1 cellular context compared by ENCODE assay signal in the genomic region with DNA sequence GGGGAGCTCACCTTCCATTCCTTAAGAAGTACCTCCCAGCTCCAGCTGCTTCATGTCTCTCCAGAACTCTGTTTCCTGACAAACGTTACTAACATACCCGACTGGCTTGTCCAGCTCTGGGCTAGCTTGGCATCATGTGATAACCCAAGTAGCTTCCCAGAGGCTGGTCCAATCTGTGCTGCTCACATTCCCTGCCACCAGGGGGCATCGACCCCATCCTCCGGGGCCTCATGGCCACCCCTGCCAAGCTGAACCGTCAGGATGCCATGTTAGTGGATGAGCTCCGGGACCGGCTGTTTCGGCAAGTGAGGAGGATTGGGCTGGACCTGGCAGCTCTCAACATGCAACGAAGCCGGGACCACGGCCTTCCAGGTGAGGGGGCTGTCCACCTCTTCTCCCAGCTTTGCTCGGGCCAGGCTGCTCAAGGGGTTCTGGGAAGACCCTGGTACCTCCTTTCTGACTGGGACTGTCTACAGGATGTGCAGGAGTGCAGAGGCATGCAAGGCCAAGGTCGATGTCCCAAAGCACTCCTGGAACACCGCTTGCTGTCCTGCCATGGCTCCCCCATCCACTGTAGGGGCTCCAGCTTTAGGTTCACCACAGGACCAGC.
TF ChIP-seq lines count a peak whose summit lies in the region.

No MANE protein-coding gene starts in this region.

TF ChIP-seq in GM23338, 12 proteins besides CTCF, POLR2A, EP300 and RAD21 (continued from another document):
- TF ChIP-seq, protein P1, sequence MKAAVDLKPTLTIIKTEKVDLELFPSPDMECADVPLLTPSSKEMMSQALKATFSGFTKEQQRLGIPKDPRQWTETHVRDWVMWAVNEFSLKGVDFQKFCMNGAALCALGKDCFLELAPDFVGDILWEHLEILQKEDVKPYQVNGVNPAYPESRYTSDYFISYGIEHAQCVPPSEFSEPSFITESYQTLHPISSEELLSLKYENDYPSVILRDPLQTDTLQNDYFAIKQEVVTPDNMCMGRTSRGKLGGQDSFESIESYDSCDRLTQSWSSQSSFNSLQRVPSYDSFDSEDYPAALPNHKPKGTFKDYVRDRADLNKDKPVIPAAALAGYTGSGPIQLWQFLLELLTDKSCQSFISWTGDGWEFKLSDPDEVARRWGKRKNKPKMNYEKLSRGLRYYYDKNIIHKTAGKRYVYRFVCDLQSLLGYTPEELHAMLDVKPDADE (IDR thresholded peaks at IDR 0.05), result no peak
- TF ChIP-seq ZNF114 (CRISPR knock-in tag; IDR thresholded peaks at IDR 0.05), result no peak
- TF ChIP-seq POLR2AphosphoS5 (IDR thresholded peaks at IDR 0.05; ENCODE audit: low read depth), result no peak
- TF ChIP-seq, protein P2, sequence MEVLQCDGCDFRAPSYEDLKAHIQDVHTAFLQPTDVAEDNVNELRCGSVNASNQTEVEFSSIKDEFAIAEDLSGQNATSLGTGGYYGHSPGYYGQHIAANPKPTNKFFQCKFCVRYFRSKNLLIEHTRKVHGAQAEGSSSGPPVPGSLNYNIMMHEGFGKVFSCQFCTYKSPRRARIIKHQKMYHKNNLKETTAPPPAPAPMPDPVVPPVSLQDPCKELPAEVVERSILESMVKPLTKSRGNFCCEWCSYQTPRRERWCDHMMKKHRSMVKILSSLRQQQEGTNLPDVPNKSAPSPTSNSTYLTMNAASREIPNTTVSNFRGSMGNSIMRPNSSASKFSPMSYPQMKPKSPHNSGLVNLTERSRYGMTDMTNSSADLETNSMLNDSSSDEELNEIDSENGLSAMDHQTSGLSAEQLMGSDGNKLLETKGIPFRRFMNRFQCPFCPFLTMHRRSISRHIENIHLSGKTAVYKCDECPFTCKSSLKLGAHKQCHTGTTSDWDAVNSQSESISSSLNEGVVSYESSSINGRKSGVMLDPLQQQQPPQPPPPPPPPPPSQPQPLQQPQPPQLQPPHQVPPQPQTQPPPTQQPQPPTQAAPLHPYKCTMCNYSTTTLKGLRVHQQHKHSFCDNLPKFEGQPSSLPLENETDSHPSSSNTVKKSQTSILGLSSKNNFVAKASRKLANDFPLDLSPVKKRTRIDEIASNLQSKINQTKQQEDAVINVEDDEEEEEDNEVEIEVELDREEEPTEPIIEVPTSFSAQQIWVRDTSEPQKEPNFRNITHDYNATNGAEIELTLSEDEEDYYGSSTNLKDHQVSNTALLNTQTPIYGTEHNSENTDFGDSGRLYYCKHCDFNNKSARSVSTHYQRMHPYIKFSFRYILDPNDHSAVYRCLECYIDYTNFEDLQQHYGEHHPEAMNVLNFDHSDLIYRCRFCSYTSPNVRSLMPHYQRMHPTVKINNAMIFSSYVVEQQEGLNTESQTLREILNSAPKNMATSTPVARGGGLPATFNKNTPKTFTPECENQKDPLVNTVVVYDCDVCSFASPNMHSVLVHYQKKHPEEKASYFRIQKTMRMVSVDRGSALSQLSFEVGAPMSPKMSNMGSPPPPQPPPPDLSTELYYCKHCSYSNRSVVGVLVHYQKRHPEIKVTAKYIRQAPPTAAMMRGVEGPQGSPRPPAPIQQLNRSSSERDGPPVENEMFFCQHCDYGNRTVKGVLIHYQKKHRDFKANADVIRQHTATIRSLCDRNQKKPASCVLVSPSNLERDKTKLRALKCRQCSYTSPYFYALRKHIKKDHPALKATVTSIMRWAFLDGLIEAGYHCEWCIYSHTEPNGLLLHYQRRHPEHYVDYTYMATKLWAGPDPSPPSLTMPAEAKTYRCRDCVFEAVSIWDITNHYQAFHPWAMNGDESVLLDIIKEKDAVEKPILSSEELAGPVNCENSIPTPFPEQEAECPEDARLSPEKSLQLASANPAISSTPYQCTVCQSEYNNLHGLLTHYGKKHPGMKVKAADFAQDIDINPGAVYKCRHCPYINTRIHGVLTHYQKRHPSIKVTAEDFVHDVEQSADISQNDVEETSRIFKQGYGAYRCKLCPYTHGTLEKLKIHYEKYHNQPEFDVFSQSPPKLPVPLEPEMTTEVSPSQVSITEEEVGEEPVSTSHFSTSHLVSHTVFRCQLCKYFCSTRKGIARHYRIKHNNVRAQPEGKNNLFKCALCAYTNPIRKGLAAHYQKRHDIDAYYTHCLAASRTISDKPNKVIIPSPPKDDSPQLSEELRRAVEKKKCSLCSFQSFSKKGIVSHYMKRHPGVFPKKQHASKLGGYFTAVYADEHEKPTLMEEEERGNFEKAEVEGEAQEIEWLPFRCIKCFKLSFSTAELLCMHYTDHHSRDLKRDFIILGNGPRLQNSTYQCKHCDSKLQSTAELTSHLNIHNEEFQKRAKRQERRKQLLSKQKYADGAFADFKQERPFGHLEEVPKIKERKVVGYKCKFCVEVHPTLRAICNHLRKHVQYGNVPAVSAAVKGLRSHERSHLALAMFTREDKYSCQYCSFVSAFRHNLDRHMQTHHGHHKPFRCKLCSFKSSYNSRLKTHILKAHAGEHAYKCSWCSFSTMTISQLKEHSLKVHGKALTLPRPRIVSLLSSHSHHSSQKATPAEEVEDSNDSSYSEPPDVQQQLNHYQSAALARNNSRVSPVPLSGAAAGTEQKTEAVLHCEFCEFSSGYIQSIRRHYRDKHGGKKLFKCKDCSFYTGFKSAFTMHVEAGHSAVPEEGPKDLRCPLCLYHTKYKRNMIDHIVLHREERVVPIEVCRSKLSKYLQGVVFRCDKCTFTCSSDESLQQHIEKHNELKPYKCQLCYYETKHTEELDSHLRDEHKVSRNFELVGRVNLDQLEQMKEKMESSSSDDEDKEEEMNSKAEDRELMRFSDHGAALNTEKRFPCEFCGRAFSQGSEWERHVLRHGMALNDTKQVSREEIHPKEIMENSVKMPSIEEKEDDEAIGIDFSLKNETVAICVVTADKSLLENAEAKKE (CRISPR knock-in tag; IDR thresholded peaks at IDR 0.05), result no peak
- no peak for TF ChIP-seq CREB1 (CRISPR knock-in tag; IDR thresholded peaks at IDR 0.05; ENCODE audit: low read depth)
- TF ChIP-seq, protein P3, sequence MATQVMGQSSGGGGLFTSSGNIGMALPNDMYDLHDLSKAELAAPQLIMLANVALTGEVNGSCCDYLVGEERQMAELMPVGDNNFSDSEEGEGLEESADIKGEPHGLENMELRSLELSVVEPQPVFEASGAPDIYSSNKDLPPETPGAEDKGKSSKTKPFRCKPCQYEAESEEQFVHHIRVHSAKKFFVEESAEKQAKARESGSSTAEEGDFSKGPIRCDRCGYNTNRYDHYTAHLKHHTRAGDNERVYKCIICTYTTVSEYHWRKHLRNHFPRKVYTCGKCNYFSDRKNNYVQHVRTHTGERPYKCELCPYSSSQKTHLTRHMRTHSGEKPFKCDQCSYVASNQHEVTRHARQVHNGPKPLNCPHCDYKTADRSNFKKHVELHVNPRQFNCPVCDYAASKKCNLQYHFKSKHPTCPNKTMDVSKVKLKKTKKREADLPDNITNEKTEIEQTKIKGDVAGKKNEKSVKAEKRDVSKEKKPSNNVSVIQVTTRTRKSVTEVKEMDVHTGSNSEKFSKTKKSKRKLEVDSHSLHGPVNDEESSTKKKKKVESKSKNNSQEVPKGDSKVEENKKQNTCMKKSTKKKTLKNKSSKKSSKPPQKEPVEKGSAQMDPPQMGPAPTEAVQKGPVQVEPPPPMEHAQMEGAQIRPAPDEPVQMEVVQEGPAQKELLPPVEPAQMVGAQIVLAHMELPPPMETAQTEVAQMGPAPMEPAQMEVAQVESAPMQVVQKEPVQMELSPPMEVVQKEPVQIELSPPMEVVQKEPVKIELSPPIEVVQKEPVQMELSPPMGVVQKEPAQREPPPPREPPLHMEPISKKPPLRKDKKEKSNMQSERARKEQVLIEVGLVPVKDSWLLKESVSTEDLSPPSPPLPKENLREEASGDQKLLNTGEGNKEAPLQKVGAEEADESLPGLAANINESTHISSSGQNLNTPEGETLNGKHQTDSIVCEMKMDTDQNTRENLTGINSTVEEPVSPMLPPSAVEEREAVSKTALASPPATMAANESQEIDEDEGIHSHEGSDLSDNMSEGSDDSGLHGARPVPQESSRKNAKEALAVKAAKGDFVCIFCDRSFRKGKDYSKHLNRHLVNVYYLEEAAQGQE (IDR thresholded peaks at IDR 0.05; ENCODE audit: unreplicated experiment), result no peak
- TF ChIP-seq JUNB (IDR thresholded peaks at IDR 0.05; ENCODE audit: unreplicated experiment), result no peak
- TF ChIP-seq ZNF331 (CRISPR knock-in tag; IDR thresholded peaks at IDR 0.05; ENCODE audit: low read depth), result no peak
- no peak for TF ChIP-seq STAT1 (IDR thresholded peaks at IDR 0.05; ENCODE audit: unreplicated experiment)
- no peak for TF ChIP-seq EZH2phosphoT487 (IDR thresholded peaks at IDR 0.05; ENCODE audit: unreplicated experiment)
